ENCODE assay signal across 15 cellular contexts in the genomic region with DNA sequence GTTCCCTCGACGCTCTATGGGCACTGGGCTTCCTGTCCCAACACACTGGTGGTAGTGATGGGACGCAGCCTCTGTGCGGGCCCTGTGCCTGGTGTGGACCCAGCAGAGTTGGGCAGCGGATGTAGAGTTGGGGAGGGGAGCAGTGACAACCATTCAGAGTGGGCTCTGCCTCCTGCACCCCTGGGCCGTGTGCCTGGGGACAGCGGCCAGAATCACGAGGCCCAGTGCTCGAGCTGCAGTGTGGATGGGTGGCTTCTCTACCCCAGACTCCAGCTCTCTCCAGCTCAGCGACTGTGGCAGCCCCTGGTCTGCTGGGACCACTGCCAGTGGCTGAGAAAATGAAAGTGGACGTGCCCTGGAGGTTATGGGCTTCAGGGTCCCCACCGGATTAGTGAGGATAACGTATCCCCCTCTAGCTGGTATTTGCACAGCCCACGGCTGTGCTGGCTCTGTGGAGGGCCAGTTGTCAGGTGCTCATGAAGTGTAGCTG. TPM values are rescaled to one million over a fixed set of nuclear protein-coding genes. Genes with fewer than 3 reads are reported as not detected.
DNase-seq lines count a peak whose midpoint lies in the region; ATAC-seq and TF ChIP-seq lines count a peak whose summit lies in the region.
"Had no signal": no experiment of that assay in that cellular context is flagged by ENCODE, and none has a peak within 500 bp of the region (broad histone marks: within the 10 kb centered on the region; RNA-seq: fewer than 3 reads in every experiment).

No MANE protein-coding gene starts in this region.

- TF ChIP-seq EP300 in sigmoid colon (IDR thresholded peaks at IDR 0.05): no peak

- H3K4me1 Mint-ChIP-seq in activated naive CD8-positive, alpha-beta T cell treated with anti-CD3 and anti-CD28 coated beads, Interleukin-2, amount 50 U/mL, for 24 hours: peaks cover 16% of the 10 kb centered on the region

- WGBS in heart right ventricle, 2 donors: 38 to 41% methylated on average over 14 of the region's 14 CpGs
- 78 to 82% methylated on average over 14 of the region's 14 CpGs for WGBS in sigmoid colon, 2 donors

- peaks cover 99 to 100% (median 100%) of the 10 kb centered on the region in 10 experiments for H3K4me1 ChIP-seq in BLaER1 treated with 17β-estradiol and CSF1 and Interleukin-3, amounts not matched to agents 10 nM and 100 nM
- peaks cover 84 to 100% (median 98%) of the 10 kb centered on the region in 9 donors for H3K4me1 ChIP-seq in heart right ventricle
- peaks cover 2 to 100% (median 98%) of the 10 kb centered on the region in 4 donors for H3K4me1 ChIP-seq in sigmoid colon
- peaks cover 58% of the 10 kb centered on the region for H3K4me1 ChIP-seq in mucosa of descending colon (ENCODE audit: low read depth)

- H3K4me3 Mint-ChIP-seq in activated naive CD8-positive, alpha-beta T cell treated with anti-CD3 and anti-CD28 coated beads, Interleukin-2, amount 50 U/mL, for 24 hours: no peak overlapping the region
- H3K4me3 Mint-ChIP-seq: HFFc6 had no signal

- peaks cover 76 to 100% (median 97%) of the 10 kb centered on the region in 11 experiments for H4K20me1 ChIP-seq in BLaER1 treated with 17β-estradiol and CSF1 and Interleukin-3, amounts not matched to agents 10 nM and 100 nM

- TF ChIP-seq POLR2A in sigmoid colon (IDR thresholded peaks at IDR 0.05): no peak

- no peaks in the 10 kb centered on the region for H3K9me3 ChIP-seq in BLaER1 treated with 17β-estradiol and CSF1 and Interleukin-3, amounts not matched to agents 10 nM and 100 nM (replicated peaks in 1 of 11)
- no peaks in the 10 kb centered on the region for H3K9me3 ChIP-seq in heart right ventricle
- H3K9me3 ChIP-seq in sigmoid colon: no peaks in the 10 kb centered on the region
- H3K9me3 ChIP-seq in mucosa of descending colon: no peaks in the 10 kb centered on the region
- H3K9me3 ChIP-seq: breast epithelium had no signal

- peak; percentile 3 for ATAC-seq in activated naive CD8-positive, alpha-beta T cell treated with anti-CD3 and anti-CD28 coated beads, Interleukin-2, amount 50 U/mL, for 24 hours
- ATAC-seq in heart right ventricle (peak in 2 of 8 donors; percentile 8 to 18), mucosa of descending colon (no peak), HG02678 (IDR thresholded peaks at IDR 0.05; ENCODE audit: unreplicated experiment) (no peak)

- peak overlapping the region; percentile 87 to 99 (median 92) for H3K4me2 ChIP-seq in BLaER1 treated with 17β-estradiol and CSF1 and Interleukin-3, amounts not matched to agents 10 nM and 100 nM

- H3K27me3 Mint-ChIP-seq in activated naive CD8-positive, alpha-beta T cell treated with anti-CD3 and anti-CD28 coated beads, Interleukin-2, amount 50 U/mL, for 24 hours: no peaks in the 10 kb centered on the region

- H3K9me3 Mint-ChIP-seq in activated naive CD8-positive, alpha-beta T cell treated with anti-CD3 and anti-CD28 coated beads, Interleukin-2, amount 50 U/mL, for 24 hours: no peaks in the 10 kb centered on the region
- H3K9me3 Mint-ChIP-seq: HFFc6, naive B cell had no signal

- H3K9ac ChIP-seq in BLaER1 treated with 17β-estradiol and CSF1 and Interleukin-3, amounts not matched to agents 10 nM and 100 nM: peak overlapping the region; percentile 49 to 79 (median 67); a peak in 20 of 22 replicates

- no peaks in the 10 kb centered on the region for H3K36me3 Mint-ChIP-seq in activated naive CD8-positive, alpha-beta T cell treated with anti-CD3 and anti-CD28 coated beads, Interleukin-2, amount 50 U/mL, for 24 hours (ENCODE audit: low read depth)
- H3K36me3 Mint-ChIP-seq: naive B cell had no signal

- no peak for DNase-seq in activated naive CD8-positive, alpha-beta T cell treated with anti-CD3 and anti-CD28 coated beads, Interleukin-2, amount 50 U/mL, for 24 hours
- DNase-seq in heart right ventricle (no peak), sigmoid colon (no peak), occipital lobe (lab: John Stamatoyannopoulos, UW) (no peak), LoVo (ENCODE audit: low spot score) (no peak), mucosa of descending colon (no peak)
- DNase-seq: glutamatergic neuron, HFFc6, NCI-H1930, NCI-H69, SHP77 had no signal

- no peak for TF ChIP-seq CTCF in heart right ventricle (IDR thresholded peaks at IDR 0.05)
- TF ChIP-seq CTCF in sigmoid colon (IDR thresholded peaks at IDR 0.05): no peak
- TF ChIP-seq CTCF in mucosa of descending colon (IDR thresholded peaks at IDR 0.05): no peak

- H3K36me3 ChIP-seq in BLaER1 treated with 17β-estradiol and CSF1 and Interleukin-3, amounts not matched to agents 10 nM and 100 nM: peaks cover 0 to 11% (median 0%) of the 10 kb centered on the region in 11 experiments; a peak in 3 of 22 replicates
- H3K36me3 ChIP-seq in heart right ventricle (peaks cover 0 to 5% (median 0%) of the 10 kb centered on the region in 9 donors), sigmoid colon (no peaks in the 10 kb centered on the region), mucosa of descending colon (ENCODE audit: low read depth) (no peaks in the 10 kb centered on the region)
- H3K36me3 ChIP-seq: breast epithelium had no signal

- H3K27ac Mint-ChIP-seq in activated naive CD8-positive, alpha-beta T cell treated with anti-CD3 and anti-CD28 coated beads, Interleukin-2, amount 50 U/mL, for 24 hours: peak overlapping the region; percentile 60
- H3K27ac Mint-ChIP-seq: HFFc6 had no signal

- no peaks in the 10 kb centered on the region for H3K27me3 ChIP-seq in BLaER1 treated with 17β-estradiol and CSF1 and Interleukin-3, amounts not matched to agents 10 nM and 100 nM
- H3K27me3 ChIP-seq in heart right ventricle (no peaks in the 10 kb centered on the region), sigmoid colon (no peaks in the 10 kb centered on the region)
- H3K27me3 ChIP-seq: breast epithelium had no signal

- intact Hi-C loops in heart right ventricle (cut with DNase I) (loop anchor here in 1 of 10 donors (5.0 kb wide), 1 partner anchor 32 kb away; no protein-coding TSS in a partner anchor), sigmoid colon (cut with DNase I) (no loop called here), mucosa of descending colon (cut with DNase I, micrococcal nuclease) (no loop called here)

- H3K27ac ChIP-seq in BLaER1 treated with 17β-estradiol and CSF1 and Interleukin-3, amounts not matched to agents 10 nM and 100 nM: peak overlapping the region in 10 of 11 experiments; percentile 49 to 95 (median 87); a peak in 21 of 22 replicates
- H3K27ac ChIP-seq in heart right ventricle (peak overlapping the region in 9 of 10 donors; percentile 35 to 91 (median 82)), sigmoid colon (peak overlapping the region; percentile 9 to 61 (median 49))

- peak overlapping the region in 3 of 10 experiments; percentile 3 to 59 (median 43); a peak in 3 of 20 replicates for H3K4me3 ChIP-seq in BLaER1 treated with 17β-estradiol and CSF1 and Interleukin-3, amounts not matched to agents 10 nM and 100 nM
- peak overlapping the region in 1 of 10 donors; percentile 6 for H3K4me3 ChIP-seq in heart right ventricle
- no peak overlapping the region for H3K4me3 ChIP-seq in sigmoid colon
- no peak overlapping the region for H3K4me3 ChIP-seq in mucosa of descending colon

RNA-seq across cellular contexts. Expression of a gene that starts 18.6 kb away (rescaled TPM):
- 10 to 100 TPM; 38.4 to 92.3 (median 43.6) TPM for total RNA-seq in heart right ventricle
- 10 to 100 TPM; 22.6 to 39.1 TPM for polyA plus RNA-seq in heart right ventricle
- total RNA-seq in sigmoid colon: 10 to 100 TPM; 26.7 to 49.0 (median 31.4) TPM
- polyA plus RNA-seq in sigmoid colon: 10 to 100 TPM; 27.6 to 50.8 (median 38.4) TPM
- 6.6 TPM for total RNA-seq in occipital lobe
- total RNA-seq in mucosa of descending colon: 100 to 1,000 TPM in 1 of 3 donors, 10 to 100 TPM in 2; 75.2 to 101 (median 85.3) TPM
